ENCODE assay signal across 21 cellular contexts in genomic region chr3:59245300-59245878, GRCh38.
A peak's percentile ranks its signal among the peaks of the same experiment; 100 is the strongest.
DNase-seq lines count a peak whose midpoint lies in the region; ATAC-seq and TF ChIP-seq lines count a peak whose summit lies in the region.
"Had no signal": no experiment of that assay in that cellular context is flagged by ENCODE, and none has a peak within 500 bp of the region (broad histone marks: within the 10 kb centered on the region; RNA-seq: fewer than 3 reads in every experiment).

No MANE protein-coding gene starts in this region.

- TF ChIP-seq POLR2A in lower leg skin (IDR thresholded peaks at IDR 0.05): no peak

- CTCF ChIA-PET in HEK293 (lab: Yijun Ruan, JAX) (interaction anchor here (0.6 to 1.1 kb wide), 2 partner anchors 17 to 612 kb away, joined by 3 to 4 read pairs; no protein-coding TSS in a partner anchor), SK-N-SH (lab: Yijun Ruan, JAX) (interaction anchor here (0.7 to 1.4 kb wide), 2 partner anchors 33 to 564 kb away, joined by 3 to 4 read pairs; no protein-coding TSS in a partner anchor)
- CTCF ChIA-PET in activated CD8-positive, alpha-beta T cell treated with anti-CD3 and anti-CD28 coated beads, Interleukin-2, amount 10 ng/mL, durations not matched to agents 7 days and 5 days (lab: Charles Lee): no interaction called here

- H3K9me3 Mint-ChIP-seq in activated CD8-positive, alpha-beta T cell treated with anti-CD3 and anti-CD28 coated beads, Interleukin-2, amount 10 ng/mL, durations not matched to agents 7 days and 5 days (ENCODE audit: insufficient read depth): no peaks in the 10 kb centered on the region

- H3F3A ChIP-seq in SK-N-SH (replicated peaks; ENCODE audit: insufficient read depth): peaks cover 5% of the 10 kb centered on the region

- POLR2A ChIA-PET in HEK293 (lab: Yijun Ruan, JAX) (no interaction called here), SK-N-SH (lab: Yijun Ruan, JAX) (no interaction called here)
- POLR2A ChIA-PET in activated CD8-positive, alpha-beta T cell treated with anti-CD3 and anti-CD28 coated beads, Interleukin-2, amount 10 ng/mL, durations not matched to agents 7 days and 5 days (lab: Charles Lee): no interaction called here

- H3K9me3 ChIP-seq in HEK293 (ENCODE audit: control insufficient read depth, insufficient read depth, low read depth, low read length) (no peaks in the 10 kb centered on the region), SK-N-SH (no peaks in the 10 kb centered on the region)
- H3K9me3 ChIP-seq: stomach, upper lobe of left lung had no signal

- no peaks in the 10 kb centered on the region for H3K36me3 Mint-ChIP-seq in activated CD8-positive, alpha-beta T cell treated with anti-CD3 and anti-CD28 coated beads, Interleukin-2, amount 10 ng/mL, durations not matched to agents 7 days and 5 days (ENCODE audit: low read depth)
- H3K36me3 Mint-ChIP-seq: naive thymus-derived CD8-positive, alpha-beta T cell had no signal

- WGBS in SK-N-SH (ENCODE audit: low lambda C conversion rate): 4% methylated on average over 5 of the region's 5 CpGs
- WGBS in lower leg skin, 2 donors: 31% methylated on average over 5 of the region's 5 CpGs

- TF ChIP-seq EP300 in SK-N-SH (IDR thresholded peaks at IDR 0.05; ENCODE audit: borderline replicate concordance in 1 of 2, low read depth in 1 of 2, low read length in 1 of 2): no peak

- H3K9ac ChIP-seq in SK-N-SH: peak overlapping the region; percentile 22; the same call in 1 of the 2 replicates

- no peaks in the 10 kb centered on the region for H3K4me1 Mint-ChIP-seq in activated CD8-positive, alpha-beta T cell treated with anti-CD3 and anti-CD28 coated beads, Interleukin-2, amount 10 ng/mL, durations not matched to agents 7 days and 5 days (ENCODE audit: low read depth)

- H3K27ac ChIP-seq in HEK293 (ENCODE audit: extremely low read depth, low read depth, low read length): peak overlapping the region; percentile 27; the same call in 1 of the 2 replicates
- H3K27ac ChIP-seq in SK-N-SH (ENCODE audit: low read depth in 2 of 2, low read length in 1 of 2): peak overlapping the region; percentile 1 to 69; a peak in 3 of 4 replicates
- H3K27ac ChIP-seq in foreskin keratinocyte: peak overlapping the region; percentile 28
- H3K27ac ChIP-seq: dorsolateral prefrontal cortex, stomach, upper lobe of left lung had no signal

- no peak overlapping the region for H3K4me3 ChIP-seq in HEK293 (ENCODE audit: low read depth, low read length)
- no peak overlapping the region; a peak in 1 of 4 replicates for H3K4me3 ChIP-seq in SK-N-SH (ENCODE audit: low read depth in 2 of 2, low read length in 1 of 2)
- no peak overlapping the region for H3K4me3 ChIP-seq in lower leg skin (ENCODE audit: low read depth, poor library complexity, severe bottlenecking)
- H3K4me3 ChIP-seq: lung, stomach, upper lobe of left lung had no signal

- DNase-seq in SK-N-SH (no peak), foreskin keratinocyte (no peak), renal cortical epithelial cell (ENCODE audit: low read depth) (peak; percentile 25), lower leg skin (ENCODE audit: low spot score in 2 of 2) (no peak), DMS53 treated with DMSO at 0.1 percent for 48 hours (lab: John Stamatoyannopoulos, UW; ENCODE audit: unreplicated experiment) (no peak)
- DNase-seq in activated CD8-positive, alpha-beta T cell treated with anti-CD3 and anti-CD28 coated beads, Interleukin-2, amount 10 ng/mL, durations not matched to agents 7 days and 5 days: no peak
- DNase-seq: activated CD4-positive, alpha-beta T cell treated with anti-CD3 and anti-CD28 coated beads for 1 hour; activated naive CD8-positive, alpha-beta T cell treated with anti-CD3 and anti-CD28 coated beads, Interleukin-2, amount 10 ng/mL, durations not matched to agents 7 days and 5 days; AML-193; glutamatergic neuron; H7; naive thymus-derived CD8-positive, alpha-beta T cell; NCI-H526 treated with DMSO at 0.1 percent for 48 hours; stimulated activated CD4-positive, alpha-beta T cell treated with anti-CD3 and anti-CD28 coated beads, Interleukin-4, amount 100 ng/mL, for 24 hours; stomach; upper lobe of left lung had no signal

- H3K4me1 ChIP-seq in HEK293 (ENCODE audit: control insufficient read depth, insufficient read depth, low read length) (peaks cover 5% of the 10 kb centered on the region; the same call in 1 of the 2 replicates), SK-N-SH (ENCODE audit: control insufficient read depth in 1 of 2, insufficient read depth in 2 of 2, low read depth in 1 of 2, low read length in 1 of 2) (peaks cover 15 to 20% of the 10 kb centered on the region in 2 experiments; a peak in 3 of 4 replicates), foreskin keratinocyte (peaks cover 23% of the 10 kb centered on the region)

- ATAC-seq in foreskin keratinocyte (no peak), GM18519 (IDR thresholded peaks at IDR 0.05; ENCODE audit: low FRiP score, unreplicated experiment) (no peak)
- no peak for ATAC-seq in activated CD8-positive, alpha-beta T cell treated with anti-CD3 and anti-CD28 coated beads, Interleukin-2, amount 10 ng/mL, durations not matched to agents 7 days and 5 days
- ATAC-seq: naive thymus-derived CD8-positive, alpha-beta T cell had no signal

- intact Hi-C loops in lower leg skin (cut with DNase I; ENCODE audit: low total_unique reads): no loop called here

- H3K36me3 ChIP-seq in HEK293 (ENCODE audit: control insufficient read depth in 2 of 2, insufficient read depth in 1 of 2, low read length in 2 of 2) (no peaks in the 10 kb centered on the region), SK-N-SH (replicated peaks in 1 of 2; ENCODE audit: control insufficient read depth in 1 of 2, insufficient read depth in 2 of 2, low read length in 1 of 2) (no peaks in the 10 kb centered on the region)
- H3K36me3 ChIP-seq: stomach, upper lobe of left lung had no signal

- H2AFZ ChIP-seq in SK-N-SH (ENCODE audit: low read depth): no peak overlapping the region

- peak overlapping the region; percentile 50 for H3K4me2 ChIP-seq in SK-N-SH

- no peaks in the 10 kb centered on the region for H3K27me3 Mint-ChIP-seq in activated CD8-positive, alpha-beta T cell treated with anti-CD3 and anti-CD28 coated beads, Interleukin-2, amount 10 ng/mL, durations not matched to agents 7 days and 5 days (ENCODE audit: low read depth)

- no peak overlapping the region for H3K4me3 Mint-ChIP-seq in activated CD8-positive, alpha-beta T cell treated with anti-CD3 and anti-CD28 coated beads, Interleukin-2, amount 10 ng/mL, durations not matched to agents 7 days and 5 days
- H3K4me3 Mint-ChIP-seq: activated naive CD8-positive, alpha-beta T cell treated with anti-CD3 and anti-CD28 coated beads, Interleukin-2, amount 10 ng/mL, durations not matched to agents 7 days and 5 days; activated T-helper 1 cell treated with anti-CD3 and anti-CD28 coated beads, Interleukin-12 subunit alpha, Interleukin-12 subunit beta, Interleukin-2, Interleukin-4 antibody, amounts not matched to agents 30 ng/mL and 10 ng/mL and 1 ng/mL, durations not matched to agents 14 hours and 24 hours and 36 hours; naive thymus-derived CD8-positive, alpha-beta T cell had no signal

- H3K9me2 ChIP-seq in SK-N-SH: no peaks in the 10 kb centered on the region

- TF ChIP-seq RAD21 in SK-N-SH (IDR thresholded peaks at IDR 0.05; ENCODE audit: low read length): no peak

- no peaks in the 10 kb centered on the region for H4K20me1 ChIP-seq in SK-N-SH (ENCODE audit: insufficient read depth)

- H3K27me3 ChIP-seq in SK-N-SH (ENCODE audit: insufficient read depth) (no peaks in the 10 kb centered on the region), foreskin keratinocyte (no peaks in the 10 kb centered on the region)
- H3K27me3 ChIP-seq: dorsolateral prefrontal cortex, stomach, upper lobe of left lung had no signal

- no peaks in the 10 kb centered on the region for H3K79me2 ChIP-seq in SK-N-SH (ENCODE audit: insufficient read depth)

- no peak overlapping the region for H3K27ac Mint-ChIP-seq in activated CD8-positive, alpha-beta T cell treated with anti-CD3 and anti-CD28 coated beads, Interleukin-2, amount 10 ng/mL, durations not matched to agents 7 days and 5 days
- H3K27ac Mint-ChIP-seq: activated naive CD8-positive, alpha-beta T cell treated with anti-CD3 and anti-CD28 coated beads, Interleukin-2, amount 10 ng/mL, durations not matched to agents 7 days and 5 days; activated T-helper 1 cell treated with anti-CD3 and anti-CD28 coated beads, Interleukin-12 subunit alpha, Interleukin-12 subunit beta, Interleukin-2, Interleukin-4 antibody, amounts not matched to agents 30 ng/mL and 10 ng/mL and 1 ng/mL, durations not matched to agents 14 hours and 24 hours and 36 hours; naive thymus-derived CD8-positive, alpha-beta T cell had no signal

- no peak for TF ChIP-seq CTCF in HEK293 (tag by site-specific recombination; IDR thresholded peaks at IDR 0.05)
- TF ChIP-seq CTCF in SK-N-SH (IDR thresholded peaks at IDR 0.05): no peak
- no peak for TF ChIP-seq CTCF in foreskin keratinocyte (conservative IDR thresholded peaks at IDR 0.05)
- TF ChIP-seq CTCF in lower leg skin (IDR thresholded peaks at IDR 0.05): no peak

TF ChIP-seq in HEK293, 187 proteins besides CTCF, POLR2A, EP300 and RAD21:
- TF ChIP-seq ZNF670 (tag by site-specific recombination; IDR thresholded peaks at IDR 0.05; ENCODE audit: low read depth) (no peak), ZFHX2 (tag by site-specific recombination; conservative IDR thresholded peaks at IDR 0.05) (no peak), ZNF274 (IDR thresholded peaks at IDR 0.05; ENCODE audit: low read length) (no peak), ZNF274 (tag by site-specific recombination; IDR thresholded peaks at IDR 0.05; ENCODE audit: borderline replicate concordance) (no peak)
TF ChIP-seq in HEK293: peak in this region for 0.

TF ChIP-seq in SK-N-SH, 30 proteins besides CTCF, POLR2A, EP300 and RAD21:
- peak; percentile 11; the same call in 1 of the 2 replicates for TF ChIP-seq TCF12 (IDR thresholded peaks at IDR 0.05)
- 0 out of 2 replicates have a peak, but pooled peaks have one; percentile 17 for TF ChIP-seq PBX3 (IDR thresholded peaks at IDR 0.05)
- TF ChIP-seq TAF1 (IDR thresholded peaks at IDR 0.05; ENCODE audit: borderline replicate concordance, low read depth, low read length): no peak

Comparison
In these comparisons a context has a peak if more than half of its experiments do, and no peak if none do; other contexts are left out.
1. Of the 4 proteins assayed by ChIP-seq in both HEK293 and SK-N-SH: peak only in HEK293: none; only in SK-N-SH: PBX3; in both: none; in neither: 3.